10 cellular contexts compared by ENCODE assay signal in genomic region chr14:74240794-74241610, GRCh38. TPM values are rescaled to one million over a fixed set of nuclear protein-coding genes. Genes with fewer than 3 reads are reported as not detected.
DNase-seq lines count a peak whose midpoint lies in the region; ATAC-seq and TF ChIP-seq lines count a peak whose summit lies in the region.
"Had no signal": no experiment of that assay in that cellular context is flagged by ENCODE, and none has a peak within 500 bp of the region (broad histone marks: within the 10 kb centered on the region; RNA-seq: fewer than 3 reads in every experiment).

No MANE protein-coding gene starts in this region.

- TF ChIP-seq CTCF in GM13976 (IDR thresholded peaks at IDR 0.05; ENCODE audit: borderline replicate concordance, control extremely low read depth, extremely low read depth, insufficient read depth, missing control alignments) (no peak), gastrocnemius medialis (IDR thresholded peaks at IDR 0.05 in 4 of 5, conservative IDR thresholded peaks at IDR 0.05 in 1 of 5) (no peak), GM10266 (IDR thresholded peaks at IDR 0.05; ENCODE audit: control insufficient read depth, insufficient read depth, low read depth, missing control alignments) (no peak)

- DNase-seq in GM13976 (ENCODE audit: low spot score) (peak; percentile 67), right cardiac atrium (no peak), gastrocnemius medialis (no peak), GM10266 (ENCODE audit: extremely low spot score) (no peak), MG63 (no peak), ACHN (no peak)
- DNase-seq in activated CD4-positive, alpha-beta memory T cell treated with anti-CD3 and anti-CD28 coated beads, Interleukin-2, amount 10 ng/mL, durations not matched to agents 7 days and 5 days, result no peak
- DNase-seq in activated CD4-positive, CD25-positive, alpha-beta regulatory T cell treated with anti-CD3 and anti-CD28 coated beads, Interleukin-2, amount 50 U/mL, for 72 hours, result no peak

- no peaks in the 10 kb centered on the region for H3K9me3 Mint-ChIP-seq in activated CD4-positive, alpha-beta memory T cell treated with anti-CD3 and anti-CD28 coated beads, Interleukin-2, amount 10 ng/mL, durations not matched to agents 7 days and 5 days

- H3K4me3 ChIP-seq in right cardiac atrium (ENCODE audit: low read length), result peak overlapping the region; percentile 18
- peak overlapping the region; percentile 36 to 56 (median 44) for H3K4me3 ChIP-seq in gastrocnemius medialis
- no peak overlapping the region for H3K4me3 ChIP-seq in MG63

- H3K27me3 Mint-ChIP-seq in activated CD4-positive, alpha-beta memory T cell treated with anti-CD3 and anti-CD28 coated beads, Interleukin-2, amount 10 ng/mL, durations not matched to agents 7 days and 5 days, result peaks cover 84% of the 10 kb centered on the region

- H3K4me3 Mint-ChIP-seq in activated CD4-positive, alpha-beta memory T cell treated with anti-CD3 and anti-CD28 coated beads, Interleukin-2, amount 10 ng/mL, durations not matched to agents 7 days and 5 days, result peak overlapping the region; percentile 27

- ATAC-seq in right cardiac atrium (peak; percentile 25 to 51), gastrocnemius medialis (no peak)

- H3K36me3 ChIP-seq in gastrocnemius medialis (no peaks in the 10 kb centered on the region), MG63 (no peaks in the 10 kb centered on the region)

- CTCF ChIA-PET in activated CD4-positive, alpha-beta memory T cell treated with anti-CD3 and anti-CD28 coated beads, Interleukin-2, amount 10 ng/mL, durations not matched to agents 7 days and 5 days (lab: Charles Lee), result no interaction called here

- in situ Hi-C loops in GM13976 (cut with MboI; ENCODE audit: low sequenced_read_pairs, unreplicated experiment), result no loop called here
- in situ Hi-C loops in gastrocnemius medialis (cut with MboI; ENCODE audit: low sequenced_read_pairs in 4 of 4), result no loop called here
- in situ Hi-C loops in ACHN (cut with HindIII; ENCODE audit: low pct_ligation_motif_present, low pct_unique_long_range_greater_than_20kb, low sequenced_read_pairs), result no loop called here

- 2% methylated on average over 77 of the region's 77 CpGs for WGBS in right cardiac atrium

- H3K4me1 Mint-ChIP-seq in activated CD4-positive, alpha-beta memory T cell treated with anti-CD3 and anti-CD28 coated beads, Interleukin-2, amount 10 ng/mL, durations not matched to agents 7 days and 5 days, result peaks cover 17% of the 10 kb centered on the region

- no peak overlapping the region for H3K27ac Mint-ChIP-seq in activated CD4-positive, alpha-beta memory T cell treated with anti-CD3 and anti-CD28 coated beads, Interleukin-2, amount 10 ng/mL, durations not matched to agents 7 days and 5 days

- no peak for TF ChIP-seq POLR2A in gastrocnemius medialis (IDR thresholded peaks at IDR 0.05)

- POLR2A ChIA-PET in activated CD4-positive, alpha-beta memory T cell treated with anti-CD3 and anti-CD28 coated beads, Interleukin-2, amount 10 ng/mL, durations not matched to agents 7 days and 5 days (lab: Charles Lee), result interaction anchor here (1.2 kb wide), 1 partner anchor 10 kb away, joined by 3 read pairs; no protein-coding TSS in a partner anchor

- H3K27ac ChIP-seq in right cardiac atrium (ENCODE audit: low read length), result no peak overlapping the region
- H3K27ac ChIP-seq in gastrocnemius medialis, result no peak overlapping the region
- H3K27ac ChIP-seq: epithelial cell of prostate had no signal

- H3K36me3 Mint-ChIP-seq in activated CD4-positive, alpha-beta memory T cell treated with anti-CD3 and anti-CD28 coated beads, Interleukin-2, amount 10 ng/mL, durations not matched to agents 7 days and 5 days (ENCODE audit: low read depth), result no peaks in the 10 kb centered on the region

- peaks cover 3% of the 10 kb centered on the region for H3K4me1 ChIP-seq in right cardiac atrium (ENCODE audit: control insufficient read depth, insufficient read depth, low read length)
- H3K4me1 ChIP-seq in gastrocnemius medialis, result peaks cover 12 to 22% of the 10 kb centered on the region in 2 donors

- intact Hi-C loops in right cardiac atrium (cut with DNase I) (no loop called here), gastrocnemius medialis (cut with DNase I; ENCODE audit: low total_unique reads) (no loop called here)

- H3K27me3 ChIP-seq in right cardiac atrium (ENCODE audit: control insufficient read depth, insufficient read depth), result no peaks in the 10 kb centered on the region
- peaks cover 68 to 77% (median 77%) of the 10 kb centered on the region in 3 donors for H3K27me3 ChIP-seq in gastrocnemius medialis
- H3K27me3 ChIP-seq in MG63, result peaks cover 48% of the 10 kb centered on the region

- H3K9me3 ChIP-seq in right cardiac atrium (ENCODE audit: control insufficient read depth, low read length) (no peaks in the 10 kb centered on the region), gastrocnemius medialis (no peaks in the 10 kb centered on the region), MG63 (no peaks in the 10 kb centered on the region)

RNA-seq across cellular contexts. Expression of gene VSX2, which starts 1.8 kb away (rescaled TPM):
- not detected for total RNA-seq in activated CD4-positive, alpha-beta memory T cell treated with anti-CD3 and anti-CD28 coated beads, Interleukin-2, amount 10 ng/mL, durations not matched to agents 7 days and 5 days
- not detected for total RNA-seq in right cardiac atrium
- polyA plus RNA-seq in right cardiac atrium, result not detected
- not detected for total RNA-seq in gastrocnemius medialis
- total RNA-seq in MG63 (2014; rRNA removed; shearing (Covaris generic); ENCODE audit: low replicate concordance), result not detected in 2 replicates
- total RNA-seq: T-helper 1 cell treated with Interleukin-12 subunit alpha and Interleukin-12 subunit beta and Interleukin-4 antibody, amounts not matched to agents 30 ng/mL and 1 ng/mL, for 36 hours had no signal

Comparison
In these comparisons a context has a peak if more than half of its experiments do, and no peak if none do; other contexts are left out.
1. ATAC-seq: peak in right cardiac atrium (2 of 2); none in gastrocnemius medialis (0 of 2).